ENCODE assay signal across 36 cellular contexts in genomic region chr17:62900096-62900495, GRCh38.
DNase-seq lines count a peak whose midpoint lies in the region; ATAC-seq, FAIRE-seq and TF ChIP-seq lines count a peak whose summit lies in the region.
"Had no signal": no experiment of that assay in that cellular context is flagged by ENCODE, and none has a peak within 500 bp of the region (broad histone marks: within the 10 kb centered on the region; RNA-seq: fewer than 3 reads in every experiment).

No MANE protein-coding gene starts in this region.

- H3K36me3 Mint-ChIP-seq in osteocyte (ENCODE audit: unreplicated experiment), result no peaks in the 10 kb centered on the region
- H3K36me3 Mint-ChIP-seq: CD4-positive, alpha-beta memory T cell; CD4-positive, CD25-positive, alpha-beta regulatory T cell; CD8-positive, alpha-beta memory T cell; CD8-positive, alpha-beta T cell had no signal

- H3K27me3 Mint-ChIP-seq in osteocyte (ENCODE audit: unreplicated experiment), result peaks cover 3% of the 10 kb centered on the region
- H3K27me3 Mint-ChIP-seq: CD4-positive, alpha-beta T cell had no signal

- no peak for TF ChIP-seq CTCF in K562 (IDR thresholded peaks at IDR 0.05 in 2 of 3, conservative IDR thresholded peaks at IDR 0.05 in 1 of 3; ENCODE audit: insufficient read depth in 2 of 3, low read depth in 1 of 3, low read length in 3 of 3)
- TF ChIP-seq CTCF in osteocyte (IDR thresholded peaks at IDR 0.05), result no peak

- H3K4me3 Mint-ChIP-seq in osteocyte (ENCODE audit: unreplicated experiment), result no peak overlapping the region
- H3K4me3 Mint-ChIP-seq: B cell; CD14-positive monocyte; CD4-positive, alpha-beta memory T cell; CD4-positive, alpha-beta T cell; CD4-positive, CD25-positive, alpha-beta regulatory T cell; CD8-positive, alpha-beta memory T cell; CD8-positive, alpha-beta T cell had no signal

- no peak overlapping the region for H4K12ac ChIP-seq in trophoblast cell (ENCODE audit: low read depth, low read length)

- H2AK5ac ChIP-seq in trophoblast cell (ENCODE audit: low read length), result peak overlapping the region; percentile 9

- H3K79me1 ChIP-seq in trophoblast cell (ENCODE audit: low read length), result peaks cover 32% of the 10 kb centered on the region

- 3% methylated on average over 5 of the region's 5 CpGs for WGBS in K562 (ENCODE audit: insufficient coverage, low coverage, missing lambda C conversion rate)
- no CpG with 5 or more reads among the region's 5 CpGs for WGBS in trophoblast cell (ENCODE audit: extremely low coverage, insufficient coverage, insufficient read length)

- H4K8ac ChIP-seq in trophoblast cell (ENCODE audit: low read depth, low read length), result no peak overlapping the region

- H3K79me2 ChIP-seq in K562 (ENCODE audit: control insufficient read depth, insufficient read depth, low read length) (no peaks in the 10 kb centered on the region), trophoblast cell (ENCODE audit: control insufficient read depth, insufficient read depth, low read length, poor library complexity) (no peaks in the 10 kb centered on the region)

- CTCF ChIA-PET in K562 (lab: Yijun Ruan, JAX; ENCODE audit: low intra/inter-chr PET ratio), result no interaction called here

- no peak for FAIRE-seq in K562 (lab: Jason Lieb, UNC)
- FAIRE-seq: A204.1, D721Med had no signal

- H4K91ac ChIP-seq in trophoblast cell (ENCODE audit: low read depth, low read length), result no peak overlapping the region

- H3K4me1 ChIP-seq in K562 (replicated peaks in 1 of 2; ENCODE audit: control insufficient read depth in 2 of 2, insufficient read depth in 2 of 2, low read length in 2 of 2) (no peaks in the 10 kb centered on the region), trophoblast cell (ENCODE audit: control insufficient read depth in 1 of 2, insufficient read depth in 2 of 2, low read length in 2 of 2) (peaks cover 19 to 28% of the 10 kb centered on the region in 2 experiments)
- H3K4me1 ChIP-seq: BLaER1 had no signal

- no peak overlapping the region for H2BK5ac ChIP-seq in trophoblast cell (ENCODE audit: low read depth, low read length, poor library complexity)

- H3K18ac ChIP-seq in trophoblast cell (ENCODE audit: low read length), result no peak overlapping the region

- H3K9me3 ChIP-seq in K562 (replicated peaks; ENCODE audit: control insufficient read depth, insufficient read depth, low read depth, low read length) (no peaks in the 10 kb centered on the region), trophoblast cell (ENCODE audit: insufficient read depth, low read depth, low read length) (peaks cover 1% of the 10 kb centered on the region)
- H3K9me3 ChIP-seq: A549, BE2C, BLaER1, Caco-2 had no signal

- in situ Hi-C loops in K562 (cut with MboI), result no loop called here

- H3K27me3 ChIP-seq in K562 (ENCODE audit: control insufficient read depth in 2 of 2, insufficient read depth in 2 of 2, low read length in 2 of 2) (peaks cover 20 to 47% of the 10 kb centered on the region in 2 experiments), trophoblast cell (ENCODE audit: insufficient read depth, low read length) (no peaks in the 10 kb centered on the region)
- H3K27me3 ChIP-seq: BE2C; BLaER1; BLaER1 treated with 17β-estradiol and CSF1 and Interleukin-3, amounts not matched to agents 10 nM and 100 nM had no signal

- no TSS peak for BruUV-seq in K562 (replicated peaks; lab: Mats Ljungman, UMichigan)

- no peak overlapping the region for H3K23ac ChIP-seq in trophoblast cell (ENCODE audit: low read length)

- H2BK120ac ChIP-seq in trophoblast cell (ENCODE audit: insufficient read depth, low read length, poor library complexity), result peak overlapping the region; percentile 27

- peak overlapping the region; percentile 73 for H2BK12ac ChIP-seq in trophoblast cell (ENCODE audit: low read length)

- no peak overlapping the region for H3K27ac Mint-ChIP-seq in osteocyte (ENCODE audit: unreplicated experiment)
- H3K27ac Mint-ChIP-seq: B cell; CD4-positive, alpha-beta memory T cell; CD4-positive, alpha-beta T cell; CD4-positive, CD25-positive, alpha-beta regulatory T cell; CD8-positive, alpha-beta memory T cell; CD8-positive, alpha-beta T cell had no signal

- H3K4ac ChIP-seq in trophoblast cell (ENCODE audit: low read depth, low read length), result no peak overlapping the region

- H3K9me3 Mint-ChIP-seq in osteocyte (ENCODE audit: unreplicated experiment), result no peaks in the 10 kb centered on the region
- H3K9me3 Mint-ChIP-seq: CD4-positive, alpha-beta memory T cell; CD4-positive, alpha-beta T cell; CD8-positive, alpha-beta memory T cell; CD8-positive, alpha-beta T cell had no signal

- no peaks in the 10 kb centered on the region for H4K20me1 ChIP-seq in K562 (replicated peaks; ENCODE audit: control insufficient read depth, insufficient read depth, low read length)
- H4K20me1 ChIP-seq: BLaER1; BLaER1 treated with 17β-estradiol and CSF1 and Interleukin-3, amounts not matched to agents 10 nM and 100 nM had no signal

- DNase-seq in K562 (ENCODE audit: extremely low read depth in 1 of 4, low spot score in 3 of 4) (no peak), osteocyte (ENCODE audit: extremely low spot score, unreplicated experiment) (peak; percentile 8), trophoblast cell (no peak), putamen (ENCODE audit: low spot score) (peak; percentile 39), NCI-H1930 (lab: John Stamatoyannopoulos, UW) (no peak), NCI-H82 treated with DMSO at 0.1 percent for 48 hours (lab: John Stamatoyannopoulos, UW; ENCODE audit: unreplicated experiment) (no peak), NCI-H2196 (lab: John Stamatoyannopoulos, UW; ENCODE audit: unreplicated experiment) (no peak)
- DNase-seq in activated CD8-positive, alpha-beta memory T cell treated with anti-CD3 and anti-CD28 coated beads, Interleukin-2, amount 50 U/mL, for 48 hours, result no peak
- DNase-seq: 8988T; ACHN; AML-193; BE2C; Caco-2; Calu3; CD4-positive, alpha-beta memory T cell; CD4-positive, alpha-beta T cell; CD4-positive, CD25-positive, alpha-beta regulatory T cell; CD8-positive, alpha-beta memory T cell; CD8-positive, alpha-beta T cell; COR-L47; DMS 273 treated with DMSO at 0.1 percent for 48 hours; DMS153; DMS53; DMS79; DMS79 treated with DMSO at 0.1 percent for 48 hours; DND-41; EL had no signal

- POLR2A ChIA-PET in K562 (lab: Yijun Ruan, JAX), result no interaction called here

- no peak overlapping the region for H3K27ac ChIP-seq in K562 (ENCODE audit: extremely low read depth, low read depth, low read length)
- H3K27ac ChIP-seq in trophoblast cell (ENCODE audit: low read depth, low read length), result no peak overlapping the region
- H3K27ac ChIP-seq: 22Rv1; A549; BLaER1; BLaER1 treated with 17β-estradiol and CSF1 and Interleukin-3, amounts not matched to agents 10 nM and 100 nM; C4-2B had no signal

- H3K4me3 ChIP-seq in K562 (no peak overlapping the region), trophoblast cell (ENCODE audit: low read depth, low read length) (no peak overlapping the region)
- H3K4me3 ChIP-seq: A549; BLaER1; BLaER1 treated with 17β-estradiol and CSF1 and Interleukin-3, amounts not matched to agents 10 nM and 100 nM had no signal

- no peak overlapping the region for H3K14ac ChIP-seq in trophoblast cell (ENCODE audit: low read length)

- no peaks in the 10 kb centered on the region for H3K9me1 ChIP-seq in K562 (ENCODE audit: control insufficient read depth, insufficient read depth, low read length)

- no peak overlapping the region for H3K4me2 ChIP-seq in K562 (ENCODE audit: insufficient read depth, low read length)
- H3K4me2 ChIP-seq in trophoblast cell (ENCODE audit: low read length), result no peak overlapping the region
- H3K4me2 ChIP-seq: A549, BLaER1 had no signal

- TF ChIP-seq POLR2A in K562 (conservative IDR thresholded peaks at IDR 0.05), result no peak

- no peak overlapping the region for H2AFZ ChIP-seq in K562 (ENCODE audit: low read depth, low read length)
- no peak overlapping the region for H2AFZ ChIP-seq in trophoblast cell (ENCODE audit: insufficient read depth, low read length, poor library complexity)

- no peak for TF ChIP-seq EP300 in K562 (IDR thresholded peaks at IDR 0.05; ENCODE audit: low read length)

- H3K36me3 ChIP-seq in K562 (ENCODE audit: control insufficient read depth, insufficient read depth, low read length), result no peaks in the 10 kb centered on the region
- no peaks in the 10 kb centered on the region for H3K36me3 ChIP-seq in trophoblast cell (ENCODE audit: control insufficient read depth in 1 of 2, insufficient read depth in 2 of 2, low read length in 2 of 2)
- H3K36me3 ChIP-seq: BE2C; BLaER1; BLaER1 treated with 17β-estradiol and CSF1 and Interleukin-3, amounts not matched to agents 10 nM and 100 nM had no signal

- H3K9ac ChIP-seq in K562 (ENCODE audit: insufficient read depth in 1 of 2, low read depth in 2 of 2, low read length in 2 of 2) (no peak overlapping the region), trophoblast cell (ENCODE audit: low read length) (no peak overlapping the region)
- H3K9ac ChIP-seq: BLaER1; BLaER1 treated with 17β-estradiol and CSF1 and Interleukin-3, amounts not matched to agents 10 nM and 100 nM had no signal

- TF ChIP-seq RAD21 in K562 (CRISPR knock-in tag; conservative IDR thresholded peaks at IDR 0.05 in 1 of 2, IDR thresholded peaks at IDR 0.05 in 1 of 2), result no peak

- intact Hi-C loops in K562 (cut with micrococcal nuclease), result no loop called here

- peaks cover 17% of the 10 kb centered on the region for H3K4me1 Mint-ChIP-seq in osteocyte (ENCODE audit: unreplicated experiment)
- H3K4me1 Mint-ChIP-seq: B cell; CD4-positive, alpha-beta memory T cell; CD4-positive, CD25-positive, alpha-beta regulatory T cell; CD8-positive, alpha-beta memory T cell had no signal

- ATAC-seq in K562, result no peak
- ATAC-seq: A549; CD8-positive, alpha-beta T cell had no signal

TF ChIP-seq in K562, 482 proteins besides CTCF, POLR2A, EP300 and RAD21:
- TF ChIP-seq SP2 (IDR thresholded peaks at IDR 0.05; ENCODE audit: extremely low read depth, low read depth, low read length, poor library complexity, severe bottlenecking), result no peak
- TF ChIP-seq NFIC (IDR thresholded peaks at IDR 0.05), result peak; percentile 37; the same call in 1 of the 2 replicates
TF ChIP-seq in K562: peak in this region for 1.

Comparison
In these comparisons a context has a peak if more than half of its experiments do, and no peak if none do; other contexts are left out.
1. DNase-seq: peak in osteocyte (single experiment) and putamen (single experiment); none in K562 (0 of 4), trophoblast cell (0 of 2), NCI-H1930 (0 of 2), activated CD8-positive, alpha-beta memory T cell treated with anti-CD3 and anti-CD28 coated beads, Interleukin-2, amount 50 U/mL, for 48 hours (single experiment), NCI-H82 treated with DMSO at 0.1 percent for 48 hours (single experiment) and NCI-H2196 (single experiment).